8 cellular contexts compared by ENCODE assay signal in genomic region chr5:119435436-119436132, GRCh38. TPM values are rescaled to one million over a fixed set of nuclear protein-coding genes. Genes with fewer than 3 reads are reported as not detected.
DNase-seq lines count a peak whose midpoint lies in the region; ATAC-seq and TF ChIP-seq lines count a peak whose summit lies in the region.

No MANE protein-coding gene starts in this region.

- peak overlapping the region; percentile 48; the same call in 1 of the 2 replicates for H3K9ac ChIP-seq in OCI-LY3 (ENCODE audit: low read length)

- H3K27me3 Mint-ChIP-seq in activated T-cell treated with anti-CD3 and anti-CD28 coated beads, Interleukin-2, amount 50 U/mL, for 72 hours (ENCODE audit: low read depth) = peaks cover 8% of the 10 kb centered on the region

- peak overlapping the region; percentile 56; the same call in 1 of the 2 replicates for H3K4me3 ChIP-seq in OCI-LY3 (ENCODE audit: low read length)

- H3K27me3 ChIP-seq in OCI-LY3 (ENCODE audit: low read depth, low read length) (no peaks in the 10 kb centered on the region), foreskin keratinocyte (no peaks in the 10 kb centered on the region)

- peak overlapping the region; percentile 89 for H2AFZ ChIP-seq in OCI-LY3 (ENCODE audit: low read depth, low read length)

- H3K27ac ChIP-seq in OCI-LY3 (ENCODE audit: low read length) = no peak overlapping the region
- H3K27ac ChIP-seq in foreskin keratinocyte = no peak overlapping the region

- H4K20me1 ChIP-seq in OCI-LY3 (ENCODE audit: insufficient read depth, low read length) = no peaks in the 10 kb centered on the region

- H3K4me2 ChIP-seq in OCI-LY3 (ENCODE audit: low read length) = peak overlapping the region; percentile 81

- H3K27ac Mint-ChIP-seq in activated T-cell treated with anti-CD3 and anti-CD28 coated beads, Interleukin-2, amount 50 U/mL, for 72 hours = no peak overlapping the region

- H3K4me1 Mint-ChIP-seq in activated T-cell treated with anti-CD3 and anti-CD28 coated beads, Interleukin-2, amount 50 U/mL, for 72 hours (ENCODE audit: low read depth) = peaks cover 9% of the 10 kb centered on the region

- H3K4me1 ChIP-seq in OCI-LY3 (ENCODE audit: low read length) (peaks cover 27% of the 10 kb centered on the region), foreskin keratinocyte (no peaks in the 10 kb centered on the region)

- peaks cover 0 to 1% of the 10 kb centered on the region in 2 donors for H3K36me3 Mint-ChIP-seq in activated T-cell treated with anti-CD3 and anti-CD28 coated beads, Interleukin-2, amount 50 U/mL, for 72 hours (ENCODE audit: insufficient read depth in 2 of 2)

- ATAC-seq in HG02938 (IDR thresholded peaks at IDR 0.05; ENCODE audit: unreplicated experiment) (peak; percentile 88), foreskin keratinocyte (peak; percentile 69)
- peak; percentile 65 to 79 for ATAC-seq in activated T-cell treated with anti-CD3 and anti-CD28 coated beads, Interleukin-2, amount 50 U/mL, for 72 hours (replicated peaks in 1 of 2)

- TF ChIP-seq CTCF in OCI-LY3 (IDR thresholded peaks at IDR 0.05; ENCODE audit: low read depth, low read length) (peak; percentile 77), foreskin keratinocyte (conservative IDR thresholded peaks at IDR 0.05) (peak; percentile 67)

- no peaks in the 10 kb centered on the region for H3K79me2 ChIP-seq in OCI-LY3 (ENCODE audit: low read length)

- DNase-seq in NCI-H446 (lab: John Stamatoyannopoulos, UW) (peak; percentile 7 to 65), NCI-H446 treated with DMSO at 0.1 percent for 48 hours (lab: John Stamatoyannopoulos, UW) (no peak), foreskin keratinocyte (peak in 1 of 2 donors; percentile 37), retina (peak; percentile 14), NCI-H2227 (lab: John Stamatoyannopoulos, UW; ENCODE audit: unreplicated experiment) (no peak)
- DNase-seq in activated T-cell treated with anti-CD3 and anti-CD28 coated beads, Interleukin-2, amount 50 U/mL, for 72 hours = peak; percentile 73 to 77

- no peaks in the 10 kb centered on the region for H3K9me3 Mint-ChIP-seq in activated T-cell treated with anti-CD3 and anti-CD28 coated beads, Interleukin-2, amount 50 U/mL, for 72 hours

- peak overlapping the region in 1 of 2 donors; percentile 35 for H3K4me3 Mint-ChIP-seq in activated T-cell treated with anti-CD3 and anti-CD28 coated beads, Interleukin-2, amount 50 U/mL, for 72 hours

- no peaks in the 10 kb centered on the region for H3K9me3 ChIP-seq in OCI-LY3 (ENCODE audit: insufficient read depth, low read length)

- H3K36me3 ChIP-seq in OCI-LY3 (replicated peaks; ENCODE audit: low read depth, low read length) = no peaks in the 10 kb centered on the region

RNA-seq across cellular contexts. Expression of gene HSD17B4, which starts 16.7 kb away (rescaled TPM):
- total RNA-seq in activated T-cell treated with anti-CD3 and anti-CD28 coated beads, Interleukin-2, amount 50 U/mL, for 72 hours = 10 to 100 TPM; 63.1 to 90.6 TPM
- total RNA-seq in foreskin keratinocyte = 119 and 124 TPM in 2 replicates
- 89.8 and 97.6 TPM in 2 replicates for polyA plus RNA-seq in foreskin keratinocyte

Comparison
In these comparisons a context has a peak if more than half of its experiments do, and no peak if none do; other contexts are left out.
1. DNase-seq: peak in NCI-H446 (2 of 2), activated T-cell treated with anti-CD3 and anti-CD28 coated beads, Interleukin-2, amount 50 U/mL, for 72 hours (2 of 2) and retina (single experiment); none in NCI-H446 treated with DMSO at 0.1 percent for 48 hours (single experiment) and NCI-H2227 (single experiment).
2. Peak in every context shown above with its lines, with median percentiles within 50 percentile points of each other: ATAC-seq.